In genomic region chr11:78474451-78474850, GRCh38 we compare ENCODE assay signal across 25 cellular contexts.
"Had no signal": no experiment of that assay in that cellular context is flagged by ENCODE, and none has a peak within 500 bp of the region (broad histone marks: within the 10 kb centered on the region; RNA-seq: fewer than 3 reads in every experiment).

No MANE protein-coding gene starts in this region.

- H3K4me3 Mint-ChIP-seq: activated CD4-positive, alpha-beta T cell treated with anti-CD3 and anti-CD28 coated beads, Interleukin-2, amount 10 ng/mL, durations not matched to agents 24 days and 14 days; activated CD8-positive, alpha-beta T cell treated with anti-CD3 and anti-CD28 coated beads, Interleukin-2, amount 10 ng/mL, durations not matched to agents 7 days and 5 days; activated naive CD4-positive, alpha-beta T cell treated with anti-CD3 and anti-CD28 coated beads, Interleukin-2, amount 50 U/mL, for 24 hours; activated naive CD8-positive, alpha-beta T cell treated with anti-CD3 and anti-CD28 coated beads, Interleukin-2, amount 10 ng/mL, durations not matched to agents 7 days and 5 days; activated T-cell treated with anti-CD3 and anti-CD28 coated beads, Interleukin-2, amount 50 U/mL, for 24 hours had no signal

- H3K4me1 Mint-ChIP-seq: activated naive CD4-positive, alpha-beta T cell treated with anti-CD3 and anti-CD28 coated beads, Interleukin-2, amount 50 U/mL, for 24 hours had no signal

- H3K27me3 Mint-ChIP-seq: activated CD4-positive, alpha-beta T cell treated with anti-CD3 and anti-CD28 coated beads, Interleukin-2, amount 10 ng/mL, durations not matched to agents 24 days and 14 days; activated naive CD4-positive, alpha-beta T cell treated with anti-CD3 and anti-CD28 coated beads, Interleukin-2, amount 50 U/mL, for 24 hours; activated naive CD8-positive, alpha-beta T cell treated with anti-CD3 and anti-CD28 coated beads, Interleukin-2, amount 10 ng/mL, durations not matched to agents 7 days and 5 days; activated T-cell treated with anti-CD3 and anti-CD28 coated beads, Interleukin-2, amount 50 U/mL, for 24 hours had no signal

- DNase-seq: activated CD4-positive, alpha-beta T cell treated with anti-CD3 and anti-CD28 coated beads, Interleukin-2, amount 10 ng/mL, durations not matched to agents 24 days and 14 days; activated CD4-positive, alpha-beta T cell treated with anti-CD3 and anti-CD28 coated beads, Interleukin-2, amount 50 U/mL, for 4 hours; activated CD8-positive, alpha-beta T cell treated with anti-CD3 and anti-CD28 coated beads, Interleukin-2, amount 10 ng/mL, durations not matched to agents 7 days and 5 days; activated gamma-delta T cell; activated naive CD4-positive, alpha-beta T cell treated with Interleukin-2 at 50 U/mL for 16 hours; activated naive CD8-positive, alpha-beta T cell treated with anti-CD3 and anti-CD28 coated beads, Interleukin-2, amount 10 ng/mL, durations not matched to agents 7 days and 5 days; activated T-cell treated with anti-CD3 and anti-CD28 coated beads, Interleukin-2, amount 50 U/mL, for 24 hours; amygdala; Karpas-422; NCI-H1105; NCI-H1417 treated with DMSO at 0.1 percent for 48 hours; NCI-H1930; NCI-H2081 treated with DMSO at 0.1 percent for 48 hours; NCI-H226; NCI-H446 treated with DMSO at 0.1 percent for 48 hours; NCI-H524; Peyer's patch; RPMI8226; SJCRH30; T1000 had no signal

- H3K27ac ChIP-seq: ascending aorta, Peyer's patch, SJCRH30, SK-N-MC had no signal

- ATAC-seq: activated CD8-positive, alpha-beta T cell treated with anti-CD3 and anti-CD28 coated beads, Interleukin-2, amount 10 ng/mL, durations not matched to agents 7 days and 5 days; Right ventricle myocardium inferior had no signal

- H3K27me3 ChIP-seq: ascending aorta, Peyer's patch, SJCRH30 had no signal

- H3K4me3 ChIP-seq: ascending aorta, Peyer's patch, SJCRH30, SK-N-MC had no signal

- H3K9me3 Mint-ChIP-seq: activated naive CD8-positive, alpha-beta T cell treated with anti-CD3 and anti-CD28 coated beads, Interleukin-2, amount 10 ng/mL, durations not matched to agents 7 days and 5 days; activated T-cell treated with anti-CD3 and anti-CD28 coated beads, Interleukin-2, amount 50 U/mL, for 24 hours had no signal

- H3K4me1 ChIP-seq: ascending aorta, Peyer's patch had no signal

- H3K27ac Mint-ChIP-seq: activated CD4-positive, alpha-beta T cell treated with anti-CD3 and anti-CD28 coated beads, Interleukin-2, amount 10 ng/mL, durations not matched to agents 24 days and 14 days; activated CD8-positive, alpha-beta T cell treated with anti-CD3 and anti-CD28 coated beads, Interleukin-2, amount 10 ng/mL, durations not matched to agents 7 days and 5 days; activated naive CD4-positive, alpha-beta T cell treated with anti-CD3 and anti-CD28 coated beads, Interleukin-2, amount 50 U/mL, for 24 hours; activated naive CD8-positive, alpha-beta T cell treated with anti-CD3 and anti-CD28 coated beads, Interleukin-2, amount 10 ng/mL, durations not matched to agents 7 days and 5 days; activated T-cell treated with anti-CD3 and anti-CD28 coated beads, Interleukin-2, amount 50 U/mL, for 24 hours; activated T-helper 2 cell treated with anti-CD3 and anti-CD28 coated beads, Interferon-gamma antibody, Interleukin-2, Interleukin-4, amounts not matched to agents 10 μg/mL and 5 μg/mL and 100 μg/mL, durations not matched to agents 14 hours and 24 hours and 36 hours had no signal

- H3K9me3 ChIP-seq: ascending aorta, Peyer's patch had no signal

- H3K36me3 ChIP-seq: Peyer's patch had no signal
